Comparison of ENCODE assay signal across 21 cellular contexts in the genomic region with DNA sequence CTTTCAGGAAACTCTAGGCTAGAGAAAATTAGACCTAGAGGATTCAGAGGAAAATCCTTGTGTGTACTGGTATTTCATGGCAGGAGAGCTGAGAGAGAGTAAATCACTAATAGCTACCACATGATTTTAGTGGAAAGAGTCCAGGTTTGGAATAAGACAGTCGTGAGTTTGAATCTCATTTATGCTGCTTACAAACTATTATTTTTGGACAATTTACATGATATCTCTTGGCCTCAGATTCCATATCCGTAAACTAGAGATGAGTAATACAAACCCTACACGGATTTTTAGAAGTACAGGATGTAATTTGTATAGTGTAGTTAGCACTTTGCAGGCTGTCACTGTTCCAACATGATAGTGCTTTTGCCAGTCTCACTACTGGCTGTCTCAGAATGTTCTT. TPM values are rescaled to one million over a fixed set of nuclear protein-coding genes. Genes with fewer than 3 reads are reported as not detected.
DNase-seq lines count a peak whose midpoint lies in the region; ATAC-seq and TF ChIP-seq lines count a peak whose summit lies in the region.
"Had no signal": no experiment of that assay in that cellular context is flagged by ENCODE, and none has a peak within 500 bp of the region (broad histone marks: within the 10 kb centered on the region; RNA-seq: fewer than 3 reads in every experiment).

No MANE protein-coding gene starts in this region.

- no peak overlapping the region for H2AFZ ChIP-seq in GM23248

- DNase-seq in AG04449 (ENCODE audit: low read depth, low spot score) (peak; percentile 19), GM23248 (peak; percentile 48), amniotic epithelial cell (ENCODE audit: low read depth) (peak; percentile 21), fibroblast of the conjunctiva (ENCODE audit: low read depth) (peak; percentile 43), GM13976 (ENCODE audit: low spot score) (no peak)
- DNase-seq in stimulated activated CD8-positive, alpha-beta memory T cell treated with anti-CD3 and anti-CD28 coated beads, Interleukin-4, amount 100 ng/mL, for 48 hours, result no peak
- DNase-seq: activated CD8-positive, alpha-beta T cell treated with anti-CD3 and anti-CD28 coated beads, Interleukin-2, amount 10 ng/mL, durations not matched to agents 7 days and 5 days; effector CD8-positive, alpha-beta T cell; heart left ventricle; kidney; NCI-H1436 had no signal

- peak overlapping the region; percentile 61 for H3K4me2 ChIP-seq in GM23248 (ENCODE audit: unreplicated experiment)
- H3K4me2 ChIP-seq: BLaER1 had no signal

- no peak for TF ChIP-seq CTCF in AG04449 (IDR thresholded peaks at IDR 0.05; ENCODE audit: insufficient read depth, low read length, missing control alignments)
- no peak for TF ChIP-seq CTCF in GM13976 (IDR thresholded peaks at IDR 0.05; ENCODE audit: borderline replicate concordance, control extremely low read depth, extremely low read depth, insufficient read depth, missing control alignments)

- CTCF ChIA-PET in AG04449 (lab: Yijun Ruan, JAX), result interaction anchor here (0.8 kb wide), 1 partner anchor 12 kb away, joined by 3 read pairs; no protein-coding TSS in a partner anchor

- H3F3A ChIP-seq in GM23248 (ENCODE audit: insufficient read depth), result peaks cover 30% of the 10 kb centered on the region

- in situ Hi-C loops in GM23248 (cut with MboI), result no loop called here
- in situ Hi-C loops in GM13976 (cut with MboI; ENCODE audit: low sequenced_read_pairs, unreplicated experiment), result no loop called here

- H3K79me2 ChIP-seq in GM23248 (ENCODE audit: insufficient read depth), result no peaks in the 10 kb centered on the region

- H4K20me1 ChIP-seq in GM23248 (ENCODE audit: insufficient read depth), result no peaks in the 10 kb centered on the region
- H4K20me1 ChIP-seq: BLaER1 had no signal

- H3K4me3 ChIP-seq in AG04449 (ENCODE audit: low read depth, low read length) (no peak overlapping the region), GM23248 (no peak overlapping the region)
- H3K4me3 ChIP-seq: BLaER1, HAP-1, heart left ventricle, K562 had no signal

- ATAC-seq in GM18867 (IDR thresholded peaks at IDR 0.05; ENCODE audit: unreplicated experiment) (no peak), HG03439 (IDR thresholded peaks at IDR 0.05; ENCODE audit: unreplicated experiment) (no peak)
- ATAC-seq: activated CD8-positive, alpha-beta T cell treated with anti-CD3 and anti-CD28 coated beads, Interleukin-2, amount 10 ng/mL, durations not matched to agents 7 days and 5 days; activated T-helper 17 cell treated with anti-CD3 and anti-CD28 coated beads, Interleukin-2, amount 50 U/mL, for 72 hours; K562; stimulated activated effector memory CD8-positive, alpha-beta T cell treated with anti-CD3 and anti-CD28 coated beads, Interleukin-12 subunit alpha, Interleukin-12 subunit beta, amount 100 ng/mL, for 72 hours had no signal

- no peak overlapping the region for H3K27ac ChIP-seq in GM23248
- H3K27ac ChIP-seq: BLaER1 had no signal

- peaks cover 28% of the 10 kb centered on the region for H3K4me1 ChIP-seq in GM23248 (ENCODE audit: insufficient read depth)
- H3K4me1 ChIP-seq: HAP-1 had no signal

- no peaks in the 10 kb centered on the region for H3K36me3 ChIP-seq in GM23248 (ENCODE audit: low read depth)
- H3K36me3 ChIP-seq: BLaER1, HAP-1, heart left ventricle had no signal

- H3K9me3 ChIP-seq in GM23248 (ENCODE audit: low read depth), result no peaks in the 10 kb centered on the region
- H3K9me3 ChIP-seq: BLaER1, HAP-1, heart left ventricle had no signal

- H3K9me2 ChIP-seq in GM23248 (ENCODE audit: insufficient read depth), result peaks cover 4% of the 10 kb centered on the region; the same call in 1 of the 2 replicates

- POLR2A ChIA-PET in AG04449 (lab: Yijun Ruan, JAX), result interaction anchor here (0.9 kb wide), 1 partner anchor 44 kb away, joined by 3 read pairs; no protein-coding TSS in a partner anchor

- 0 to 2% methylated on average over 3 of the region's 3 CpGs for WGBS in GM23248 (ENCODE audit: low coverage in 1 of 2, low lambda C conversion rate in 2 of 2, missing lambda C conversion rate in 2 of 2), 2 experiments

- no peak overlapping the region for H3K9ac ChIP-seq in GM23248
- H3K9ac ChIP-seq: BLaER1 had no signal

- no peaks in the 10 kb centered on the region for H3K27me3 ChIP-seq in GM23248 (replicated peaks; ENCODE audit: insufficient read depth)
- H3K27me3 ChIP-seq: BLaER1, heart left ventricle had no signal

RNA-seq across cellular contexts. Expression of a gene that starts 2.7 kb away (rescaled TPM):
- total RNA-seq in GM23248 (2014; rRNA removed; shearing (Covaris generic)), result 0.89 TPM in 1 of 2 replicates, not detected in the other
- polyA plus RNA-seq in GM23248 (2016; fragmentation: Nextera tagmentation; extraction: Ambion mirVana), result 0.08 TPM in 1 of 2 replicates, not detected in the other
- total RNA-seq: activated CD8-positive, alpha-beta T cell treated with anti-CD3 and anti-CD28 coated beads, Interleukin-2, amount 10 ng/mL, durations not matched to agents 7 days and 5 days; K562; omental fat pad; SK-MEL-5; ureter had no signal
- polyA plus RNA-seq: K562 had no signal

Comparison
In these comparisons a context has a peak if more than half of its experiments do, and no peak if none do; other contexts are left out.
1. DNase-seq: peak in AG04449 (single experiment), GM23248 (single experiment), amniotic epithelial cell (single experiment) and fibroblast of the conjunctiva (single experiment); none in GM13976 (single experiment) and stimulated activated CD8-positive, alpha-beta memory T cell treated with anti-CD3 and anti-CD28 coated beads, Interleukin-4, amount 100 ng/mL, for 48 hours (single experiment).